Comparison of ENCODE assay signal across 12 cellular contexts in the genomic region with DNA sequence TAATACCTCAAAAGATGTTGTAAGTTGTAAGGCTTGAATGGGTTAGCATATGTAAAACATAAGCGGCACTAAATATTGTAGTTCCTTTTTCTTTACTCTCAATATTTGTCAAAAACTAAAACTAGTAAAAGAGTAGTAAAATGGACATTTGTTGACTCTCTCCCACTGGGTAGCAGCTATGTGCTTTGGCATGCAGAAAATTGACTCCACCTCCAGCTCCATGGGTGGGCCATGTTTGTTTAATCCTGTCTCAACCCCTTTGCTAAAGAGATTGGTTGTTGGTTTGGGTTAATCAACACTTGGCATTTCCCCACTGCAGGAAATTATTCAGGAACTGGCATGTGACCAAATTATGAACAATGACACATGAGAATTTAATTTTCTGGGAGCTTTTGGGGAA.
DNase-seq lines count a peak whose midpoint lies in the region; ATAC-seq and TF ChIP-seq lines count a peak whose summit lies in the region.
"Had no signal": no experiment of that assay in that cellular context is flagged by ENCODE, and none has a peak within 500 bp of the region (broad histone marks: within the 10 kb centered on the region; RNA-seq: fewer than 3 reads in every experiment).

No MANE protein-coding gene starts in this region.

- no peak for TF ChIP-seq POLR2A in gastroesophageal sphincter (IDR thresholded peaks at IDR 0.05)

- H3K27me3 ChIP-seq in ACC112 (ENCODE audit: insufficient read depth, low read length) (no peaks in the 10 kb centered on the region), foreskin keratinocyte (no peaks in the 10 kb centered on the region), gastroesophageal sphincter (no peaks in the 10 kb centered on the region)
- H3K27me3 ChIP-seq: colonic mucosa had no signal

- TF ChIP-seq CTCF in activated B cell treated with CpG ODN at 0.5 μM for 24 hours (IDR thresholded peaks at IDR 0.05) (no peak), foreskin keratinocyte (conservative IDR thresholded peaks at IDR 0.05) (no peak), gastroesophageal sphincter (IDR thresholded peaks at IDR 0.05) (no peak), omental fat pad (IDR thresholded peaks at IDR 0.05) (no peak)

- no peaks in the 10 kb centered on the region for H3K79me2 ChIP-seq in ACC112 (ENCODE audit: control insufficient read depth, insufficient read depth, low read length, unreplicated experiment)

- WGBS in gastroesophageal sphincter (ENCODE audit: low coverage in 1 of 2), 2 donors, result 82 to 96% methylated on average over 1 of the region's 1 CpG

- no peaks in the 10 kb centered on the region for H3K9me3 ChIP-seq in gastroesophageal sphincter
- H3K9me3 ChIP-seq: colonic mucosa, lower lobe of right lung had no signal

- H3K4me1 Mint-ChIP-seq in activated B cell treated with CpG ODN at 0.5 μM for 24 hours, result peaks cover 34% of the 10 kb centered on the region
- H3K4me1 Mint-ChIP-seq: activated naive CD4-positive, alpha-beta T cell treated with anti-CD3 and anti-CD28 coated beads, Interleukin-2, amount 50 U/mL, for 24 hours had no signal

- peak; percentile 43 for ATAC-seq in HG02885 (IDR thresholded peaks at IDR 0.05; ENCODE audit: poor library complexity, unreplicated experiment)
- ATAC-seq in activated B cell treated with CpG ODN at 0.5 μM for 24 hours (ENCODE audit: low read depth), result peak; percentile 49
- peak; percentile 14 for ATAC-seq in foreskin keratinocyte
- ATAC-seq in gastroesophageal sphincter, result no peak
- no peak for ATAC-seq in omental fat pad (ENCODE audit: low FRiP score)
- ATAC-seq in GM18907 (IDR thresholded peaks at IDR 0.05; ENCODE audit: unreplicated experiment), result no peak
- ATAC-seq: lower lobe of right lung had no signal

- H3K36me3 Mint-ChIP-seq in activated B cell treated with CpG ODN at 0.5 μM for 24 hours (ENCODE audit: low read depth), result no peaks in the 10 kb centered on the region
- H3K36me3 Mint-ChIP-seq: activated naive CD4-positive, alpha-beta T cell treated with anti-CD3 and anti-CD28 coated beads, Interleukin-2, amount 50 U/mL, for 24 hours had no signal

- H3K27ac Mint-ChIP-seq in activated B cell treated with CpG ODN at 0.5 μM for 24 hours, result peak overlapping the region; percentile 66
- H3K27ac Mint-ChIP-seq: activated naive CD4-positive, alpha-beta T cell treated with anti-CD3 and anti-CD28 coated beads, Interleukin-2, amount 50 U/mL, for 24 hours had no signal

- H3K4me1 ChIP-seq in ACC112 (ENCODE audit: control insufficient read depth, insufficient read depth, low read length, unreplicated experiment) (peaks cover 14% of the 10 kb centered on the region), foreskin keratinocyte (peaks cover 13% of the 10 kb centered on the region), gastroesophageal sphincter (peaks cover 0 to 5% (median 0%) of the 10 kb centered on the region in 3 donors)
- H3K4me1 ChIP-seq: colonic mucosa had no signal

- H2AFZ ChIP-seq in ACC112 (ENCODE audit: low read length, unreplicated experiment), result no peak overlapping the region

- H3K4me3 Mint-ChIP-seq in activated B cell treated with CpG ODN at 0.5 μM for 24 hours, result no peak overlapping the region
- H3K4me3 Mint-ChIP-seq: activated naive CD4-positive, alpha-beta T cell treated with anti-CD3 and anti-CD28 coated beads, Interleukin-2, amount 50 U/mL, for 24 hours had no signal

- intact Hi-C loops in activated B cell treated with CpG ODN at 0.5 μM for 24 hours (cut with micrococcal nuclease), result no loop called here

- no peak overlapping the region for H3K4me3 ChIP-seq in ACC112 (ENCODE audit: low read depth, low read length)
- H3K4me3 ChIP-seq in gastroesophageal sphincter, result no peak overlapping the region
- H3K4me3 ChIP-seq: colonic mucosa, lower lobe of right lung had no signal

- TF ChIP-seq EP300 in gastroesophageal sphincter (IDR thresholded peaks at IDR 0.05), result no peak

- H3K36me3 ChIP-seq in ACC112 (ENCODE audit: insufficient read depth, low read length), result no peaks in the 10 kb centered on the region
- H3K36me3 ChIP-seq in gastroesophageal sphincter, result no peaks in the 10 kb centered on the region
- H3K36me3 ChIP-seq: colonic mucosa, lower lobe of right lung had no signal

- DNase-seq in activated B cell treated with CpG ODN at 0.5 μM for 24 hours (no peak), foreskin keratinocyte (no peak), occipital lobe (lab: John Stamatoyannopoulos, UW) (no peak), omental fat pad (ENCODE audit: low spot score) (no peak)
- DNase-seq: AML-193, colonic mucosa, lower lobe of right lung had no signal

- H3K27me3 Mint-ChIP-seq in activated B cell treated with CpG ODN at 0.5 μM for 24 hours, result no peaks in the 10 kb centered on the region
- H3K27me3 Mint-ChIP-seq: activated naive CD4-positive, alpha-beta T cell treated with anti-CD3 and anti-CD28 coated beads, Interleukin-2, amount 50 U/mL, for 24 hours had no signal

- CTCF ChIA-PET in activated B cell treated with CpG ODN at 0.5 μM for 24 hours (lab: Charles Lee), result no interaction called here

- POLR2A ChIA-PET in activated B cell treated with CpG ODN at 0.5 μM for 24 hours (lab: Charles Lee), result interaction anchor here (1.2 kb wide), 1 partner anchor 9 kb away, joined by 4 read pairs; no protein-coding TSS in a partner anchor

- H3K9me3 Mint-ChIP-seq in activated B cell treated with CpG ODN at 0.5 μM for 24 hours, result no peaks in the 10 kb centered on the region
- H3K9me3 Mint-ChIP-seq: activated naive CD4-positive, alpha-beta T cell treated with anti-CD3 and anti-CD28 coated beads, Interleukin-2, amount 50 U/mL, for 24 hours had no signal

- H3K27ac ChIP-seq in ACC112 (ENCODE audit: low read depth, low read length) (peak overlapping the region; percentile 14; the same call in 1 of the 2 replicates), foreskin keratinocyte (no peak overlapping the region), gastroesophageal sphincter (no peak overlapping the region)
- H3K27ac ChIP-seq: colonic mucosa, lower lobe of right lung had no signal

Comparison
In these comparisons a context has a peak if more than half of its experiments do, and no peak if none do; other contexts are left out.
1. ATAC-seq: peak in HG02885 (single experiment), activated B cell treated with CpG ODN at 0.5 μM for 24 hours (single experiment) and foreskin keratinocyte (single experiment); none in gastroesophageal sphincter (single experiment), omental fat pad (single experiment) and GM18907 (single experiment).